Comparison of ENCODE assay signal across 22 cellular contexts in genomic region chr11:130106381-130106780, GRCh38.
"Had no signal": no experiment of that assay in that cellular context is flagged by ENCODE, and none has a peak within 500 bp of the region (broad histone marks: within the 10 kb centered on the region; RNA-seq: fewer than 3 reads in every experiment).

No MANE protein-coding gene starts in this region.

- H3K27ac ChIP-seq: hepatocyte, left ventricle myocardium inferior, neutrophil, spleen, testis, tibial nerve had no signal

- ATAC-seq: left cardiac atrium; sciatic nerve; stimulated activated memory B cell treated with anti-CD40 and anti-IgM and Interleukin-4, amounts not matched to agents 10 μg/mL and 1 μg/mL and 100 μg/mL, for 72 hours; stimulated activated naive CD8-positive, alpha-beta T cell treated with anti-CD3 and anti-CD28 coated beads, Interleukin-15, amount 100 ng/mL, for 72 hours had no signal

- H3K4me1 Mint-ChIP-seq: stimulated activated naive CD8-positive, alpha-beta T cell treated with anti-CD3 and anti-CD28 coated beads, Interleukin-15, amount 100 ng/mL, for 72 hours had no signal

- H3K27ac Mint-ChIP-seq: nephron; stimulated activated memory B cell treated with anti-CD40 and anti-IgM and Interleukin-4, amounts not matched to agents 10 μg/mL and 1 μg/mL and 100 μg/mL, for 72 hours had no signal

- H3K27me3 ChIP-seq: hepatocyte, neutrophil, spleen, testis, tibial nerve had no signal

- H3K9me3 ChIP-seq: left ventricle myocardium inferior, neutrophil, spleen, testis, tibial nerve had no signal

- H3K4me3 Mint-ChIP-seq: nephron; stimulated activated memory B cell treated with anti-CD40 and anti-IgM and Interleukin-4, amounts not matched to agents 10 μg/mL and 1 μg/mL and 100 μg/mL, for 72 hours; stimulated activated naive CD8-positive, alpha-beta T cell treated with anti-CD3 and anti-CD28 coated beads, Interleukin-15, amount 100 ng/mL, for 72 hours had no signal

- H3K27me3 Mint-ChIP-seq: naive B cell; stimulated activated memory B cell treated with anti-CD40 and anti-IgM and Interleukin-4, amounts not matched to agents 10 μg/mL and 1 μg/mL and 100 μg/mL, for 72 hours had no signal

- DNase-seq: cortex of kidney; effector memory CD4-positive, alpha-beta T cell; foreskin melanocyte; head of caudate nucleus; kidney; left cardiac atrium; left ventricle myocardium inferior; mesenchymal stem cell; naive B cell; spleen; stimulated activated CD4-positive, alpha-beta T cell treated with anti-CD3 and anti-CD28 coated beads, Interleukin-15, amount 100 ng/mL, for 24 hours; stimulated activated CD4-positive, alpha-beta T cell treated with anti-CD3 and anti-CD28 coated beads, Interleukin-1b, Interleukin-23, amount 100 ng/mL, for 48 hours; stimulated activated CD4-positive, alpha-beta T cell treated with anti-CD3 and anti-CD28 coated beads, Interleukin-4, amount 100 ng/mL, for 24 hours; stimulated activated naive CD8-positive, alpha-beta T cell treated with anti-CD3 and anti-CD28 coated beads, Interleukin-15, amount 100 ng/mL, for 72 hours; testis had no signal

- H3K9me3 Mint-ChIP-seq: nephron; stimulated activated memory B cell treated with anti-CD40 and anti-IgM and Interleukin-4, amounts not matched to agents 10 μg/mL and 1 μg/mL and 100 μg/mL, for 72 hours; stimulated activated naive CD8-positive, alpha-beta T cell treated with anti-CD3 and anti-CD28 coated beads, Interleukin-15, amount 100 ng/mL, for 72 hours had no signal

- H3K4me3 ChIP-seq: hepatocyte, left ventricle myocardium inferior, lung, spleen, testis, tibial nerve had no signal
